ENCODE assay signal across 12 cellular contexts in the genomic region with DNA sequence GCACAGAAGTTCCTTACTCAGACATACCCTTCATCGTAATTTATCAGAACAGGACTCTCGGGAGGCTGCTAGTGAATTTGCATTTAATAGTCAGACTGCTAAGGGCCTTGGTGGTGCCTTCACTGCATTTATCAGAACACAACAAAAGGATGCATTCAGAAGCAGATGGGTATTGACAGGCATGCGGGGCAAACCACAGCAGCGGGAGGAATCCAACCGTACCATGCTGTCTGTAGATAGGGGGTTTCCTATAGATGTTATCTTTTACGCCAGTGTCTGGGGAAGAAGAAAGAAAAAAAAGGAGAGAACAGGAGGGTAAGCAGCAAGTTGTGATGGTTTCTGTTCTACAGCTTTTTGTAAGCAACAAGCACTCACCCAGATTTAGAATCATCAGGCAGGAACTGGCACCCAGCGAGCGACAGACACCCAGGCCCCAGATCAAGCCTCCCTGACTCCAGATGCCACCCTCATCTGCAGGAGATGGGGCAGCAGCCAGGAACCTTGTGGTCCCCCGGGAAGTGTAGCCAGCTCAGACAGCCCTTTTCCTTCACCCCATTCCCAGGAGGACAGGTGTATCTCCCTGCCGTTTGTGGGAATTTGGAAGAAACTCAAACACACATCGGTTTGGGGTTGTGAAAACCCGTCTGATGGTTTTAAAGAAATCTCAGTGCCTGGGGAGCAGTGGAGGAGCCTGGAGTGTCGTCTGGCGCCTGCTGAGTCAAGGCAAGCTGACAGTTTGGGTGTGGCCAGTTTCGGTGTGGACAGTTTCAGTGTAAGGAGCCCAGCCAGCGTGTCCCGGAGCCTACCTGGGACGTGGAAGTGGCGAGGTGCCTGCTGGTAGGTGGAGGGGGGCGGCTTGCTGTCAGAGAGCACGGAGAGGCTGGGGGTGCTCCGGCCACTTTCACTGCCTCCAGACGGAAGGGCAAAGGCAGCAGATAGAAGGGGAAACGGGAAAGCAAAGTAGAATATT.
DNase-seq lines count a peak whose midpoint lies in the region; ATAC-seq lines count a peak whose summit lies in the region.
"Had no signal": no experiment of that assay in that cellular context is flagged by ENCODE, and none has a peak within 500 bp of the region (broad histone marks: within the 10 kb centered on the region; RNA-seq: fewer than 3 reads in every experiment).

No MANE protein-coding gene starts in this region.

- H3K27ac ChIP-seq in GM23248, result no peak overlapping the region

- no peaks in the 10 kb centered on the region for H3F3A ChIP-seq in GM23248 (ENCODE audit: insufficient read depth)

- H3K4me2 ChIP-seq in GM23248 (ENCODE audit: unreplicated experiment), result no peak overlapping the region

- in situ Hi-C loops in GM23248 (cut with MboI), result no loop called here

- H2AFZ ChIP-seq in GM23248, result no peak overlapping the region

- peaks cover 77% of the 10 kb centered on the region for H3K27me3 ChIP-seq in GM23248 (replicated peaks; ENCODE audit: insufficient read depth)

- H3K4me1 ChIP-seq in GM23248 (ENCODE audit: insufficient read depth), result no peaks in the 10 kb centered on the region

- no peak overlapping the region for H3K9ac ChIP-seq in GM23248

- intact Hi-C loops in head of caudate nucleus (cut with DNase I), result no loop called here

- no peaks in the 10 kb centered on the region for H3K9me2 ChIP-seq in GM23248 (ENCODE audit: insufficient read depth)

- WGBS in GM23248 (ENCODE audit: low coverage in 1 of 2, low lambda C conversion rate in 2 of 2, missing lambda C conversion rate in 2 of 2), 2 experiments, result 41% methylated on average over 24 of the region's 24 CpGs

- H4K20me1 ChIP-seq in GM23248 (ENCODE audit: insufficient read depth), result no peaks in the 10 kb centered on the region

- DNase-seq in GM23248 (peak; percentile 57), RPMI8226 (peak; percentile 26), head of caudate nucleus (peak in 27 of 42 donors; percentile 25 to 76 (median 54)), putamen (ENCODE audit: low spot score) (peak; percentile 67)
- no peak for DNase-seq in activated effector memory CD4-positive, alpha-beta T cell treated with Interleukin-2 at 50 U/mL for 16 hours
- DNase-seq: activated CD4-positive, CD25-positive, alpha-beta regulatory T cell; activated T-cell treated with anti-CD3 and anti-CD28 coated beads, Interleukin-2, amount 50 U/mL, for 24 hours; NCI-H345; SHP77 treated with DMSO at 0.1 percent for 48 hours had no signal

- no peak for ATAC-seq in HG03520 (IDR thresholded peaks at IDR 0.05; ENCODE audit: unreplicated experiment)
- no peak for ATAC-seq in HG03175 (IDR thresholded peaks at IDR 0.05; ENCODE audit: unreplicated experiment)
- ATAC-seq in HG03521 (IDR thresholded peaks at IDR 0.05; ENCODE audit: unreplicated experiment), result no peak

- no peak overlapping the region for H3K4me3 ChIP-seq in GM23248

- H3K36me3 ChIP-seq in GM23248 (ENCODE audit: low read depth), result no peaks in the 10 kb centered on the region

- no peaks in the 10 kb centered on the region for H3K9me3 ChIP-seq in GM23248 (ENCODE audit: low read depth)

- H3K79me2 ChIP-seq in GM23248 (ENCODE audit: insufficient read depth), result no peaks in the 10 kb centered on the region
